21 cellular contexts compared by ENCODE assay signal in genomic region chr13:113609616-113610015, GRCh38. TPM values are rescaled to one million over a fixed set of nuclear protein-coding genes. Genes with fewer than 3 reads are reported as not detected.
DNase-seq lines count a peak whose midpoint lies in the region; ATAC-seq and TF ChIP-seq lines count a peak whose summit lies in the region.
"Had no signal": no experiment of that assay in that cellular context is flagged by ENCODE, and none has a peak within 500 bp of the region (broad histone marks: within the 10 kb centered on the region; RNA-seq: fewer than 3 reads in every experiment).

No MANE protein-coding gene starts in this region.

- peaks cover 0 to 1% (median 0%) of the 10 kb centered on the region in 3 experiments for H3K27me3 ChIP-seq in neuronal stem cell (ENCODE audit: control insufficient read depth in 3 of 3, insufficient read depth in 3 of 3, low read depth in 1 of 3, low read length in 3 of 3)
- H3K27me3 ChIP-seq in osteoblast (ENCODE audit: insufficient read depth, low read length), result no peaks in the 10 kb centered on the region
- H3K27me3 ChIP-seq: BE2C had no signal

- peak overlapping the region; percentile 69 for H3K18ac ChIP-seq in neuronal stem cell (ENCODE audit: low read length)

- CTCF ChIA-PET in HEK293 (lab: Yijun Ruan, JAX), result no interaction called here

- peaks cover 60% of the 10 kb centered on the region for H4K20me1 ChIP-seq in osteoblast (ENCODE audit: insufficient read depth, low read length)

- no peak overlapping the region for H4K8ac ChIP-seq in neuronal stem cell (ENCODE audit: low read depth, low read length)

- H3K14ac ChIP-seq in neuronal stem cell (ENCODE audit: low read length), result no peak overlapping the region

- no peak overlapping the region for H3K4me3 Mint-ChIP-seq in natural killer cell
- H3K4me3 Mint-ChIP-seq in natural killer cell treated with Interleukin-12 subunit alpha and Interleukin-12 subunit beta and Interleukin-15 and Interleukin-18, amount 100 ng/mL, for 72 hours, result no peak overlapping the region
- H3K4me3 Mint-ChIP-seq: CD4-positive, alpha-beta T cell; CD8-positive, alpha-beta memory T cell had no signal

- H3K27ac ChIP-seq in HEK293 (ENCODE audit: extremely low read depth, low read depth, low read length), result no peak overlapping the region
- no peak overlapping the region for H3K27ac ChIP-seq in neuronal stem cell (replicated peaks; ENCODE audit: low read length)
- no peak overlapping the region for H3K27ac ChIP-seq in osteoblast (ENCODE audit: low read depth, low read length)
- H3K27ac ChIP-seq: A549, C4-2B had no signal

- H2AFZ ChIP-seq in neuronal stem cell (ENCODE audit: low read length) (no peak overlapping the region), osteoblast (ENCODE audit: low read length) (no peak overlapping the region)

- H3K4me2 ChIP-seq in neuronal stem cell (ENCODE audit: insufficient read depth, low read length, poor library complexity, severe bottlenecking) (no peak overlapping the region), osteoblast (ENCODE audit: insufficient read depth, low read length) (no peak overlapping the region)
- H3K4me2 ChIP-seq: A549 had no signal

- DNase-seq in natural killer cell, result no peak
- DNase-seq in natural killer cell treated with Interleukin-12 subunit alpha and Interleukin-12 subunit beta and Interleukin-15 and Interleukin-18, amount 100 ng/mL, for 72 hours (ENCODE audit: low spot score), result no peak
- DNase-seq in neuronal stem cell (ENCODE audit: low spot score), result no peak
- DNase-seq in ureter (ENCODE audit: low spot score), result no peak
- DNase-seq in DMS 273 treated with DMSO at 0.1 percent for 48 hours (lab: John Stamatoyannopoulos, UW), result no peak
- no peak for DNase-seq in osteoblast (ENCODE audit: insufficient read length, low spot score, missing footprints)
- DNase-seq: 8988T; ACHN; AML-193; BE2C; Calu3; CD4-positive, alpha-beta T cell; CD8-positive, alpha-beta memory T cell; DMS153; DND-41; GOT3; H7; HCEC 1CT had no signal

- H3K79me1 ChIP-seq in neuronal stem cell (ENCODE audit: low read depth, low read length), result peaks cover 45% of the 10 kb centered on the region

- H2BK120ac ChIP-seq in neuronal stem cell (ENCODE audit: low read depth, low read length), result no peak overlapping the region

- TF ChIP-seq CTCF in natural killer cell (IDR thresholded peaks at IDR 0.05), result no peak
- TF ChIP-seq CTCF in HEK293 (tag by site-specific recombination; IDR thresholded peaks at IDR 0.05), result no peak
- TF ChIP-seq CTCF in osteoblast (IDR thresholded peaks at IDR 0.05; ENCODE audit: extremely low read depth, low read depth, low read length), result no peak

- no peak overlapping the region for H3K4ac ChIP-seq in neuronal stem cell (ENCODE audit: low read length)

- intact Hi-C loops in natural killer cell (cut with micrococcal nuclease), result no loop called here

- ATAC-seq in natural killer cell, result no peak
- no peak for ATAC-seq in natural killer cell treated with Interleukin-12 subunit alpha and Interleukin-12 subunit beta and Interleukin-15 and Interleukin-18, amount 100 ng/mL, for 72 hours
- ATAC-seq: A549 had no signal

- peaks cover 99% of the 10 kb centered on the region for H3K79me2 ChIP-seq in osteoblast (ENCODE audit: insufficient read depth, low read length)

- no peak overlapping the region for H4K91ac ChIP-seq in neuronal stem cell (ENCODE audit: low read depth, low read length, poor library complexity)

- H2AK5ac ChIP-seq in neuronal stem cell (ENCODE audit: low read depth, low read length), result no peak overlapping the region

- H3K36me3 ChIP-seq in HEK293 (ENCODE audit: control insufficient read depth in 2 of 2, insufficient read depth in 1 of 2, low read length in 2 of 2) (peaks cover 8 to 97% of the 10 kb centered on the region in 2 experiments; a peak in 2 of 3 replicates), neuronal stem cell (replicated peaks in 1 of 2; ENCODE audit: control insufficient read depth in 2 of 2, insufficient read depth in 2 of 2, low read length in 2 of 2) (peaks cover 43 to 98% of the 10 kb centered on the region in 2 donors), osteoblast (ENCODE audit: insufficient read depth, low read length) (peaks cover 39% of the 10 kb centered on the region)

- no peaks in the 10 kb centered on the region for H3K27me3 Mint-ChIP-seq in natural killer cell (ENCODE audit: low read depth in 2 of 2)
- no peaks in the 10 kb centered on the region for H3K27me3 Mint-ChIP-seq in natural killer cell treated with Interleukin-12 subunit alpha and Interleukin-12 subunit beta and Interleukin-15 and Interleukin-18, amount 100 ng/mL, for 72 hours
- H3K27me3 Mint-ChIP-seq: CD4-positive, alpha-beta T cell; CD8-positive, alpha-beta memory T cell had no signal

- no peaks in the 10 kb centered on the region for H3K36me3 Mint-ChIP-seq in natural killer cell
- peaks cover 12% of the 10 kb centered on the region for H3K36me3 Mint-ChIP-seq in natural killer cell treated with Interleukin-12 subunit alpha and Interleukin-12 subunit beta and Interleukin-15 and Interleukin-18, amount 100 ng/mL, for 72 hours

- peak overlapping the region; percentile 67 for H2BK5ac ChIP-seq in neuronal stem cell (ENCODE audit: low read length)

- no peak overlapping the region for H3K23ac ChIP-seq in neuronal stem cell (ENCODE audit: low read depth, low read length, poor library complexity)

- no peak overlapping the region for H2BK12ac ChIP-seq in neuronal stem cell (ENCODE audit: low read length)

- no CpG with 5 or more reads among the region's 13 CpGs for WGBS in neuronal stem cell (ENCODE audit: extremely low coverage in 2 of 2, insufficient read length in 2 of 2, insufficient replicate concordance in 1 of 2), 2 donors

- H3K9me3 ChIP-seq in HEK293 (ENCODE audit: control insufficient read depth, insufficient read depth, low read depth, low read length), result no peaks in the 10 kb centered on the region
- H3K9me3 ChIP-seq in neuronal stem cell (replicated peaks in 1 of 2; ENCODE audit: control insufficient read depth in 2 of 2, insufficient read depth in 1 of 2, low read depth in 1 of 2, low read length in 2 of 2), result peaks cover 9 to 11% of the 10 kb centered on the region in 2 donors
- H3K9me3 ChIP-seq in osteoblast (ENCODE audit: low read depth, low read length), result no peaks in the 10 kb centered on the region
- H3K9me3 ChIP-seq: A549, BE2C had no signal

- H3K4me3 ChIP-seq in HEK293 (ENCODE audit: low read depth, low read length) (no peak overlapping the region), neuronal stem cell (ENCODE audit: low read length in 2 of 2) (no peak overlapping the region), osteoblast (ENCODE audit: insufficient read depth, low read length) (no peak overlapping the region)
- H3K4me3 ChIP-seq: A549 had no signal

- peak overlapping the region; percentile 96 to 97 for H3K27ac Mint-ChIP-seq in natural killer cell
- peak overlapping the region in 1 of 2 donors; percentile 89 for H3K27ac Mint-ChIP-seq in natural killer cell treated with Interleukin-12 subunit alpha and Interleukin-12 subunit beta and Interleukin-15 and Interleukin-18, amount 100 ng/mL, for 72 hours
- H3K27ac Mint-ChIP-seq: CD4-positive, alpha-beta T cell had no signal

- no peaks in the 10 kb centered on the region for H3K9me3 Mint-ChIP-seq in natural killer cell
- no peaks in the 10 kb centered on the region for H3K9me3 Mint-ChIP-seq in natural killer cell treated with Interleukin-12 subunit alpha and Interleukin-12 subunit beta and Interleukin-15 and Interleukin-18, amount 100 ng/mL, for 72 hours
- H3K9me3 Mint-ChIP-seq: CD4-positive, alpha-beta T cell; CD8-positive, alpha-beta memory T cell had no signal

- H3K4me1 ChIP-seq in HEK293 (ENCODE audit: control insufficient read depth, insufficient read depth, low read length), result no peaks in the 10 kb centered on the region
- H3K4me1 ChIP-seq in neuronal stem cell (ENCODE audit: control insufficient read depth in 2 of 2, insufficient read depth in 1 of 2, low read depth in 1 of 2, low read length in 2 of 2), result peaks cover 0 to 8% of the 10 kb centered on the region in 2 donors
- H3K4me1 ChIP-seq in osteoblast (ENCODE audit: insufficient read depth, low read length), result no peaks in the 10 kb centered on the region
- H3K4me1 ChIP-seq: A549, BE2C had no signal

- no peak overlapping the region for H2BK15ac ChIP-seq in neuronal stem cell (ENCODE audit: low read length)

- H3K9ac ChIP-seq in neuronal stem cell (ENCODE audit: low read depth, low read length, poor library complexity), result no peak overlapping the region

- POLR2A ChIA-PET in HEK293 (lab: Yijun Ruan, JAX), result no interaction called here

- H3K4me1 Mint-ChIP-seq in natural killer cell, result peaks cover 37 to 38% of the 10 kb centered on the region in 2 donors
- H3K4me1 Mint-ChIP-seq in natural killer cell treated with Interleukin-12 subunit alpha and Interleukin-12 subunit beta and Interleukin-15 and Interleukin-18, amount 100 ng/mL, for 72 hours (ENCODE audit: low read depth in 2 of 2), result peaks cover 37 to 39% of the 10 kb centered on the region in 2 donors

TF ChIP-seq in HEK293, 187 proteins besides CTCF, POLR2A, EP300 and RAD21:
- TF ChIP-seq GLIS2 (tag by site-specific recombination; IDR thresholded peaks at IDR 0.05) (0 out of 2 replicates have a peak, but pooled peaks have one; percentile 8), ZNF2 (tag by site-specific recombination; IDR thresholded peaks at IDR 0.05) (no peak)

RNA-seq across cellular contexts. Expression of gene TFDP1, which starts 25.1 kb away (rescaled TPM):
- total RNA-seq in natural killer cell (10 to 100 TPM; 26.3 to 44.3 (median 29.2) TPM), ureter (54.9 TPM), osteoblast (48.6 and 56.8 TPM in 2 replicates)
- 100 to 1,000 TPM in 1 of 2 donors, 10 to 100 TPM in 1; 97.5 to 226 TPM for total RNA-seq in natural killer cell treated with Interleukin-12 subunit alpha and Interleukin-12 subunit beta and Interleukin-15 and Interleukin-18, amount 100 ng/mL, for 72 hours
- 74.2 TPM for polyA plus RNA-seq in neuronal stem cell (2013, experiment 1 of 2)
- 75.8 TPM for polyA plus RNA-seq in neuronal stem cell (2013, experiment 2 of 2)

RNA-seq across cellular contexts. Expression of gene ATP4B, which starts 48.4 kb away (rescaled TPM):
- not detected for total RNA-seq in natural killer cell
- total RNA-seq in natural killer cell treated with Interleukin-12 subunit alpha and Interleukin-12 subunit beta and Interleukin-15 and Interleukin-18, amount 100 ng/mL, for 72 hours, result not detected
- not detected for polyA plus RNA-seq in neuronal stem cell (2013, experiment 1 of 2)
- polyA plus RNA-seq in neuronal stem cell (2013, experiment 2 of 2), result not detected
- total RNA-seq in ureter, result not detected
- not detected in 2 replicates for total RNA-seq in osteoblast
- total RNA-seq: Calu3; CD4-positive, alpha-beta T cell; CD8-positive, alpha-beta memory T cell had no signal
- polyA plus RNA-seq: A549; CD8-positive, alpha-beta memory T cell had no signal

RNA-seq across cellular contexts. Expression of gene GRK1, which starts 57.4 kb away (rescaled TPM):
- total RNA-seq in natural killer cell (not detected), ureter (not detected), osteoblast (not detected in 2 replicates)
- under 1 TPM in 1 of 2 donors, not detected in 1; 0.14 TPM for total RNA-seq in natural killer cell treated with Interleukin-12 subunit alpha and Interleukin-12 subunit beta and Interleukin-15 and Interleukin-18, amount 100 ng/mL, for 72 hours
- 0.11 TPM for polyA plus RNA-seq in neuronal stem cell (2013, experiment 1 of 2)
- 0.10 TPM for polyA plus RNA-seq in neuronal stem cell (2013, experiment 2 of 2)
- total RNA-seq: Calu3; CD4-positive, alpha-beta T cell; CD8-positive, alpha-beta memory T cell had no signal
- polyA plus RNA-seq: A549; CD8-positive, alpha-beta memory T cell had no signal
